23 cellular contexts compared by ENCODE assay signal in genomic region chr4:80075995-80076394, GRCh38.
"Had no signal": no experiment of that assay in that cellular context is flagged by ENCODE, and none has a peak within 500 bp of the region (broad histone marks: within the 10 kb centered on the region; RNA-seq: fewer than 3 reads in every experiment).

No MANE protein-coding gene starts in this region.

- H3K36me3 ChIP-seq: cardiac muscle cell, gastrocnemius medialis, heart left ventricle, neural progenitor cell, pancreas, sigmoid colon, spleen, tibial nerve, vagina had no signal

- H3K36me3 Mint-ChIP-seq: immature natural killer cell, neural progenitor cell had no signal

- H3K4me3 ChIP-seq: cardiac muscle cell, dorsolateral prefrontal cortex, gastrocnemius medialis, heart left ventricle, lung, neural progenitor cell, pancreas, sigmoid colon, spleen, tibial nerve, vagina had no signal

- H3K9me3 ChIP-seq: gastrocnemius medialis, heart left ventricle, pancreas, sigmoid colon, spleen, tibial nerve, vagina had no signal

- H3K27me3 Mint-ChIP-seq: activated CD8-positive, alpha-beta T cell treated with anti-CD3 and anti-CD28 coated beads for 36 hours had no signal

- H3K27me3 ChIP-seq: cardiac muscle cell, gastrocnemius medialis, heart left ventricle, pancreas, sigmoid colon, tibial nerve, vagina had no signal

- H3K4me1 ChIP-seq: gastrocnemius medialis had no signal

- H3K4me3 Mint-ChIP-seq: activated CD8-positive, alpha-beta T cell treated with anti-CD3 and anti-CD28 coated beads for 36 hours; endodermal cell; immature natural killer cell; neural progenitor cell had no signal

- H3K9me3 Mint-ChIP-seq: activated CD8-positive, alpha-beta T cell treated with anti-CD3 and anti-CD28 coated beads for 36 hours; activated T-cell treated with anti-CD3 and anti-CD28 coated beads, Interleukin-2, amount 50 U/mL, for 72 hours; immature natural killer cell; neural progenitor cell had no signal

- ATAC-seq: activated CD8-positive, alpha-beta T cell treated with anti-CD3 and anti-CD28 coated beads for 36 hours; activated T-cell treated with anti-CD3 and anti-CD28 coated beads, Interleukin-2, amount 50 U/mL, for 72 hours; gastrocnemius medialis; heart left ventricle; left colon; pancreas had no signal

- H3K27ac ChIP-seq: cardiac muscle cell, dorsolateral prefrontal cortex, gastrocnemius medialis, neural progenitor cell, pancreas, tibial nerve, vagina, VCaP had no signal

- DNase-seq: activated CD4-positive, alpha-beta T cell treated with anti-CD3 and anti-CD28 coated beads for 1 hour; activated CD8-positive, alpha-beta T cell treated with anti-CD3 and anti-CD28 coated beads for 36 hours; activated naive CD4-positive, alpha-beta T cell; activated T-cell treated with anti-CD3 and anti-CD28 coated beads, Interleukin-2, amount 50 U/mL, for 72 hours; dorsolateral prefrontal cortex; endodermal cell; erythroblast; gastrocnemius medialis; heart left ventricle; immature natural killer cell; left colon; midbrain; pancreas; sigmoid colon; spleen; stimulated activated CD4-positive, alpha-beta T cell treated with anti-CD3 and anti-CD28 coated beads, Interleukin-1b, Interleukin-23, amount 100 ng/mL, for 48 hours; substantia nigra had no signal

- H3K27ac Mint-ChIP-seq: activated CD8-positive, alpha-beta T cell treated with anti-CD3 and anti-CD28 coated beads for 36 hours; activated T-cell treated with anti-CD3 and anti-CD28 coated beads, Interleukin-2, amount 50 U/mL, for 72 hours; endodermal cell; immature natural killer cell; neural progenitor cell had no signal
